ENCODE assay signal across 25 cellular contexts in the genomic region with DNA sequence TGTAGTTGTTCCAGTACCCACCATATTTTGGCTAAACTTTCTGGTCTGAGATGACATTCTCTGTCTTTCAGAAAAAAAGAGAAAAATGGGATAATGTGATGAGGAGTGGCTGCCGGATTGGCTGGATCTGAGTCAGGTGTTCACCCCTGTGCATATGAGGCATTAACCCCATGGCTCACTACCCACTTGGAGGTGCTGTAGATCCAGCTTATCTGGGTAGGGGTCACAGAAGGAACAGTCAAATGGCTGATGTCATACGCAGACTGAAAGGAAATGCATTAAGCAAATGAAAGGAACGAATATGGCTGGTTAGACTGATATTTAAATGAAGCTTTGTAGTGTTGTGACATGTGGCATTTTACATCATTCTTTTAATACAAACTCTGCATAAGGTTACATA.
"Had no signal": no experiment of that assay in that cellular context is flagged by ENCODE, and none has a peak within 500 bp of the region (broad histone marks: within the 10 kb centered on the region; RNA-seq: fewer than 3 reads in every experiment).

No MANE protein-coding gene starts in this region.

- H3K9me3 Mint-ChIP-seq: activated B cell treated with CpG ODN at 0.5 μM for 24 hours; activated CD4-positive, alpha-beta T cell treated with anti-CD3 and anti-CD28 coated beads, Interleukin-2, amount 10 ng/mL, durations not matched to agents 24 days and 14 days; activated naive CD4-positive, alpha-beta T cell treated with anti-CD3 and anti-CD28 coated beads, Interleukin-2, amount 50 U/mL, for 24 hours; activated T-cell treated with anti-CD3 and anti-CD28 coated beads, Interleukin-2, amount 50 U/mL, for 4 hours; T-helper 2 cell treated with Interferon-gamma antibody and Interleukin-4, amounts not matched to agents 5 μg/mL and 100 μg/mL, for 36 hours had no signal

- H3K9me3 ChIP-seq: ascending aorta, breast epithelium, thyroid gland, uterus had no signal

- H3K4me3 ChIP-seq: ascending aorta, breast epithelium, lung, thyroid gland, uterus had no signal

- H3K36me3 ChIP-seq: ascending aorta, breast epithelium, thyroid gland, uterus had no signal

- H3K4me1 ChIP-seq: ascending aorta, breast epithelium, uterus had no signal

- FAIRE-seq: endometrium, kidney, TTC549 had no signal

- DNase-seq: activated B cell treated with CpG ODN at 0.5 μM for 24 hours; activated CD4-positive, alpha-beta T cell treated with anti-CD3 and anti-CD28 coated beads, Interleukin-2, amount 10 ng/mL, durations not matched to agents 24 days and 14 days; activated CD8-positive, alpha-beta memory T cell treated with anti-CD3 and anti-CD28 coated beads, Interleukin-2, amount 50 U/mL, for 4 hours; activated effector memory CD4-positive, alpha-beta T cell treated with Interleukin-2 at 50 U/mL for 16 hours; activated T-cell treated with anti-CD3 and anti-CD28 coated beads, Interleukin-2, amount 50 U/mL, for 4 hours; cortex of kidney; erythroblast; foreskin melanocyte; glutamatergic neuron; hippocampal formation; kidney; stimulated activated CD4-positive, alpha-beta T cell treated with anti-CD3 and anti-CD28 coated beads, Interleukin-12 subunit alpha, Interleukin-12 subunit beta, amount 100 ng/mL, for 4 hours; stimulated activated CD4-positive, alpha-beta T cell treated with anti-CD3 and anti-CD28 coated beads, Interleukin-1b, Interleukin-23, amount 100 ng/mL, for 48 hours; stimulated activated CD8-positive, alpha-beta memory T cell treated with anti-CD3 and anti-CD28 coated beads, Interleukin-4, amount 100 ng/mL, for 48 hours; stimulated activated naive CD4-positive, alpha-beta T cell treated with Interleukin-2 at 50 U/mL for 16 hours; thyroid gland; uterus had no signal

- H3K27me3 Mint-ChIP-seq: activated B cell treated with CpG ODN at 0.5 μM for 24 hours; activated CD4-positive, alpha-beta T cell treated with anti-CD3 and anti-CD28 coated beads, Interleukin-2, amount 10 ng/mL, durations not matched to agents 24 days and 14 days; activated naive CD4-positive, alpha-beta T cell treated with anti-CD3 and anti-CD28 coated beads, Interleukin-2, amount 50 U/mL, for 24 hours; progenitor cell of endocrine pancreas had no signal

- H3K27ac ChIP-seq: ascending aorta, breast epithelium, thyroid gland, uterus had no signal

- H3K27me3 ChIP-seq: ascending aorta, breast epithelium, thyroid gland, uterus had no signal

- H3K27ac Mint-ChIP-seq: activated B cell treated with CpG ODN at 0.5 μM for 24 hours; activated CD4-positive, alpha-beta T cell treated with anti-CD3 and anti-CD28 coated beads, Interleukin-2, amount 10 ng/mL, durations not matched to agents 24 days and 14 days; activated naive CD4-positive, alpha-beta T cell treated with anti-CD3 and anti-CD28 coated beads, Interleukin-2, amount 50 U/mL, for 24 hours; progenitor cell of endocrine pancreas; T-helper 2 cell treated with Interferon-gamma antibody and Interleukin-4, amounts not matched to agents 5 μg/mL and 100 μg/mL, for 36 hours had no signal

- H3K4me3 Mint-ChIP-seq: activated B cell treated with CpG ODN at 0.5 μM for 24 hours; activated CD4-positive, alpha-beta T cell treated with anti-CD3 and anti-CD28 coated beads, Interleukin-2, amount 10 ng/mL, durations not matched to agents 24 days and 14 days; activated naive CD4-positive, alpha-beta T cell treated with anti-CD3 and anti-CD28 coated beads, Interleukin-2, amount 50 U/mL, for 24 hours; activated T-cell treated with anti-CD3 and anti-CD28 coated beads, Interleukin-2, amount 50 U/mL, for 4 hours; T-helper 2 cell treated with Interferon-gamma antibody and Interleukin-4, amounts not matched to agents 5 μg/mL and 100 μg/mL, for 36 hours had no signal
